Comparison of ENCODE assay signal across 18 cellular contexts in the genomic region with DNA sequence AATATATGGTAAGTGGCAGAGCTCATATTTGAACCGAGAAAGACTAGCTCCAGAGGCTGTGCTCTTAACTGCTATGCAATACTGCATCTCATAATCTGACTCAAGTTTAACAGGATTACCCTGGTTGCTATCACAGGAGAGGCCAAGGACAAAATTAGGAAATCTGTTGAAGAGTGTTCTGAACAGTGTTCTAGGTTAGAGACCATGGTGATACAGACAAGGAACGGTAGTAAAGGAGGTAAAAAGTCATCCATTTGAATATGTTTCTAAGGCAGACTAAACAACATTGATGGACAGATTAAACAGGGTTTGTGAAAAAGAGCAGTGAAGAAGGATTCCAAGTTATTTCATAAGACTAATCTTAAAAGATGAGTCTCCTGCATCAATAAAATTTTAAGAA. TPM values are rescaled to one million over a fixed set of nuclear protein-coding genes. Genes with fewer than 3 reads are reported as not detected.
A peak's percentile ranks its signal among the peaks of the same experiment; 100 is the strongest.
DNase-seq lines count a peak whose midpoint lies in the region; ATAC-seq and TF ChIP-seq lines count a peak whose summit lies in the region.
"Had no signal": no experiment of that assay in that cellular context is flagged by ENCODE, and none has a peak within 500 bp of the region (broad histone marks: within the 10 kb centered on the region; RNA-seq: fewer than 3 reads in every experiment).

No MANE protein-coding gene starts in this region.

- peaks cover 11 to 53% of the 10 kb centered on the region in 2 experiments for H3K79me1 ChIP-seq in IMR-90 (ENCODE audit: low read depth in 1 of 2, low read length in 2 of 2)

- H3K14ac ChIP-seq in IMR-90 (replicated peaks; ENCODE audit: low read depth, low read length), result no peak overlapping the region

- BruUV-seq in IMR-90 (replicated peaks; lab: Mats Ljungman, UMichigan), result no TSS peak

- H3K9ac ChIP-seq in IMR-90 (ENCODE audit: low read depth, low read length), result no peak overlapping the region

- H3K36me3 ChIP-seq in IMR-90 (ENCODE audit: control insufficient read depth, insufficient read depth, low read length) (no peaks in the 10 kb centered on the region), ascending aorta (no peaks in the 10 kb centered on the region), transverse colon (no peaks in the 10 kb centered on the region)
- H3K36me3 ChIP-seq: Peyer's patch had no signal

- H2AK5ac ChIP-seq in IMR-90 (ENCODE audit: low read depth, low read length), result no peak overlapping the region

- TF ChIP-seq EP300 in transverse colon (IDR thresholded peaks at IDR 0.05; ENCODE audit: low read depth), result no peak

- H4K20me1 ChIP-seq in IMR-90 (ENCODE audit: insufficient read depth, low read length), result peaks cover 47% of the 10 kb centered on the region

- H3K4me2 ChIP-seq in IMR-90 (ENCODE audit: low read depth, low read length), result no peak overlapping the region
- H3K4me2 ChIP-seq: GM23338 had no signal

- no peak for ATAC-seq in IMR-90 (ENCODE audit: low read depth)
- peak; percentile 43 for ATAC-seq in omental fat pad (ENCODE audit: low FRiP score)
- no peak for ATAC-seq in activated T-cell treated with anti-CD3 and anti-CD28 coated beads, Interleukin-2, amount 50 U/mL, for 4 hours
- ATAC-seq: GM23338, HCT116 had no signal

- H3K4me1 ChIP-seq in IMR-90 (ENCODE audit: control insufficient read depth, insufficient read depth, low read length) (peaks cover 16% of the 10 kb centered on the region), ascending aorta (peaks cover 2 to 45% of the 10 kb centered on the region in 2 donors), transverse colon (peaks cover 0 to 44% (median 9%) of the 10 kb centered on the region in 4 donors)

- peak overlapping the region; percentile 33 for H2BK5ac ChIP-seq in IMR-90 (ENCODE audit: low read depth, low read length, poor library complexity, severe bottlenecking)

- no peaks in the 10 kb centered on the region for H3K9me3 Mint-ChIP-seq in activated T-cell treated with anti-CD3 and anti-CD28 coated beads, Interleukin-2, amount 50 U/mL, for 4 hours
- H3K9me3 Mint-ChIP-seq: GM23338 had no signal

- H3K27me3 Mint-ChIP-seq in activated T-cell treated with anti-CD3 and anti-CD28 coated beads, Interleukin-2, amount 50 U/mL, for 4 hours (ENCODE audit: low read depth), result no peaks in the 10 kb centered on the region

- dilution Hi-C loops in IMR-90 (cut with HindIII; ENCODE audit: low sequenced_read_pairs, unreplicated experiment), result no loop called here

- no peak overlapping the region for H2AK9ac ChIP-seq in IMR-90 (replicated peaks; ENCODE audit: low read depth, low read length, poor library complexity)

- H2AFZ ChIP-seq in IMR-90 (replicated peaks; ENCODE audit: low read length, poor library complexity), result no peak overlapping the region
- H2AFZ ChIP-seq: GM23338 had no signal

- POLR2A ChIA-PET in IMR-90 (lab: Charles Lee; ENCODE audit: unreplicated experiment), result no interaction called here

- H3K9me3 ChIP-seq in IMR-90 (ENCODE audit: control insufficient read depth, insufficient read depth, low read length) (no peaks in the 10 kb centered on the region), ascending aorta (no peaks in the 10 kb centered on the region), transverse colon (no peaks in the 10 kb centered on the region)
- H3K9me3 ChIP-seq: MG63, Peyer's patch had no signal

- no peak overlapping the region for H3K56ac ChIP-seq in IMR-90 (ENCODE audit: extremely low read depth, insufficient read depth, low read length)

- H3K9me1 ChIP-seq in IMR-90 (ENCODE audit: insufficient read depth, low read length), result peaks cover 13% of the 10 kb centered on the region

- no peak for TF ChIP-seq POLR2A in IMR-90 (IDR thresholded peaks at IDR 0.05; ENCODE audit: low read depth, low read length)
- no peak for TF ChIP-seq POLR2A in transverse colon (IDR thresholded peaks at IDR 0.05)

- H4K5ac ChIP-seq in IMR-90 (ENCODE audit: low read depth, low read length), result no peak overlapping the region

- TF ChIP-seq RAD21 in IMR-90 (IDR thresholded peaks at IDR 0.05; ENCODE audit: low read length), result no peak

- WGBS in IMR-90 (ENCODE audit: extremely low coverage in 2 of 2, insufficient read length in 1 of 2), 2 experiments, result 43% methylated on average over 1 of the region's 2 CpGs; no CpG with 5 or more reads in 1 of the 2 experiments
- WGBS in transverse colon (ENCODE audit: low coverage in 1 of 2), 2 donors, result 57 to 65% methylated on average over 2 of the region's 2 CpGs

- no peak overlapping the region for H3K4ac ChIP-seq in IMR-90 (ENCODE audit: low read depth, low read length)

- intact Hi-C loops in IMR-90 (cut with micrococcal nuclease), result no loop called here
- intact Hi-C loops in ascending aorta (cut with DNase I), result no loop called here
- intact Hi-C loops in transverse colon (cut with DNase I; ENCODE audit: low total_unique reads), result no loop called here

- H3K4me1 Mint-ChIP-seq in activated T-cell treated with anti-CD3 and anti-CD28 coated beads, Interleukin-2, amount 50 U/mL, for 4 hours (ENCODE audit: low read depth), result no peaks in the 10 kb centered on the region

- no peak overlapping the region for H3K23ac ChIP-seq in IMR-90 (ENCODE audit: low read depth, low read length)

- DNase-seq in IMR-90 (no peak), ascending aorta (ENCODE audit: low spot score in 2 of 2) (no peak), omental fat pad (ENCODE audit: low spot score) (no peak), transverse colon (no peak), NCI-H187 (lab: John Stamatoyannopoulos, UW) (no peak)
- no peak for DNase-seq in NK-92 treated with Interleukin-12 subunit alpha and Interleukin-12 subunit beta, amount 100 ng/mL, for 24 hours (lab: John Stamatoyannopoulos, UW)
- no peak for DNase-seq in activated T-cell treated with anti-CD3 and anti-CD28 coated beads, Interleukin-2, amount 50 U/mL, for 4 hours
- DNase-seq: GDM1, Kasumi-1, MG63, NCI-H1092, NCI-H1436 treated with DMSO at 0.1 percent for 48 hours, NCI-H2029 treated with DMSO at 0.1 percent for 48 hours, NCI-H2171, NCI-H526, Peyer's patch had no signal

- H3K27ac ChIP-seq in IMR-90 (ENCODE audit: insufficient read depth, low read length), result no peak overlapping the region
- H3K27ac ChIP-seq in ascending aorta, result peak overlapping the region; percentile 4 to 16
- H3K27ac ChIP-seq in transverse colon, result peak overlapping the region; percentile 33 to 56 (median 41)
- H3K27ac ChIP-seq: Peyer's patch had no signal

- no peak overlapping the region for H4K91ac ChIP-seq in IMR-90 (ENCODE audit: insufficient read depth, low read depth, low read length)

- H2BK120ac ChIP-seq in IMR-90 (ENCODE audit: low read depth, low read length), result no peak overlapping the region

- H3K4me3 ChIP-seq in IMR-90 (ENCODE audit: insufficient read depth, low read depth, low read length), result no peak overlapping the region
- no peak overlapping the region for H3K4me3 ChIP-seq in ascending aorta
- H3K4me3 ChIP-seq in transverse colon, result no peak overlapping the region
- H3K4me3 ChIP-seq: GM23338, MG63, Peyer's patch had no signal

- H2BK20ac ChIP-seq in IMR-90 (ENCODE audit: low read depth, low read length), result no peak overlapping the region

- H3K27me3 ChIP-seq in IMR-90 (ENCODE audit: control insufficient read depth, insufficient read depth, low read length) (no peaks in the 10 kb centered on the region), ascending aorta (no peaks in the 10 kb centered on the region), transverse colon (no peaks in the 10 kb centered on the region)
- H3K27me3 ChIP-seq: MG63, Peyer's patch had no signal

- CTCF ChIA-PET in IMR-90 (lab: Yijun Ruan, JAX), result no interaction called here

- no peaks in the 10 kb centered on the region for H3K36me3 Mint-ChIP-seq in activated T-cell treated with anti-CD3 and anti-CD28 coated beads, Interleukin-2, amount 50 U/mL, for 4 hours (ENCODE audit: insufficient read depth)

- no peak overlapping the region for H4K8ac ChIP-seq in IMR-90 (ENCODE audit: low read depth in 2 of 2, low read length in 2 of 2)

- in situ Hi-C loops in IMR-90 (cut with MboI; ENCODE audit: low sequenced_read_pairs) (no loop called here), transverse colon (cut with MboI; ENCODE audit: low pct_ligation_motif_present in 1 of 4, low pct_unique_long_range_greater_than_20kb in 1 of 4, low sequenced_read_pairs in 3 of 4) (no loop called here)

- no peak overlapping the region for H3K4me3 Mint-ChIP-seq in activated T-cell treated with anti-CD3 and anti-CD28 coated beads, Interleukin-2, amount 50 U/mL, for 4 hours
- H3K4me3 Mint-ChIP-seq: GM23338 had no signal

- no peak for TF ChIP-seq CTCF in IMR-90 (conservative IDR thresholded peaks at IDR 0.05; ENCODE audit: low read depth, low read length)
- no peak for TF ChIP-seq CTCF in ascending aorta (IDR thresholded peaks at IDR 0.05)
- TF ChIP-seq CTCF in omental fat pad (IDR thresholded peaks at IDR 0.05), result no peak
- no peak for TF ChIP-seq CTCF in transverse colon (IDR thresholded peaks at IDR 0.05)

- H3K18ac ChIP-seq in IMR-90 (ENCODE audit: low read depth, low read length), result no peak overlapping the region

- H2BK15ac ChIP-seq in IMR-90 (ENCODE audit: low read depth, low read length), result no peak overlapping the region

TF ChIP-seq in IMR-90, 13 proteins besides CTCF, POLR2A, EP300 and RAD21:
- TF ChIP-seq BHLHE40 (IDR thresholded peaks at IDR 0.05; ENCODE audit: low read depth, low read length), result no peak
- TF ChIP-seq FOS (IDR thresholded peaks at IDR 0.05; ENCODE audit: low read depth, low read length), result no peak
- TF ChIP-seq ELK1 (IDR thresholded peaks at IDR 0.05; ENCODE audit: borderline replicate concordance, low read depth, low read length), result no peak
- no peak for TF ChIP-seq SMC3 (IDR thresholded peaks at IDR 0.05; ENCODE audit: low read depth, low read length)
- TF ChIP-seq MAFK (IDR thresholded peaks at IDR 0.05; ENCODE audit: low read depth, low read length), result no peak
- TF ChIP-seq CEBPB (IDR thresholded peaks at IDR 0.05; ENCODE audit: low read depth, low read length), result no peak
- no peak for TF ChIP-seq MAZ (IDR thresholded peaks at IDR 0.05; ENCODE audit: borderline replicate concordance, low read depth, low read length)

RNA-seq across cellular contexts. Expression of gene PLOD2, which starts 22.1 kb away (rescaled TPM):
- total RNA-seq in IMR-90 (2012; rRNA removed) (117 and 225 TPM in 2 replicates), ascending aorta (41.3 TPM), omental fat pad (100 to 1,000 TPM in 3 of 4 donors, 10 to 100 TPM in 1; 35.3 to 180 (median 107) TPM), transverse colon (100 to 1,000 TPM in 2 of 4 donors, 10 to 100 TPM in 2; 18.9 to 178 (median 92.0) TPM)
- 62.9 and 84.0 TPM in 2 replicates for polyA plus RNA-seq in IMR-90 (2012; rRNA removed)
- polyA plus RNA-seq in IMR-90 (2012; cell fraction: cytosol; rRNA removed), result 9.4 and 11.3 TPM in 2 replicates
- 7.9 and 63.0 TPM in 2 replicates for polyA plus RNA-seq in IMR-90 (2012; cell fraction: nucleus; rRNA removed; ENCODE audit: low replicate concordance)
- under 1 TPM; 0.21 to 0.71 (median 0.61) TPM for total RNA-seq in activated T-cell treated with anti-CD3 and anti-CD28 coated beads, Interleukin-2, amount 50 U/mL, for 4 hours

Comparison
In these comparisons a context has a peak if more than half of its experiments do, and no peak if none do; other contexts are left out.
1. RNA of gene PLOD2, which starts 22.1 kb away (total RNA-seq): 117 to 225 TPM in IMR-90, 35.3 to 180 TPM in omental fat pad, 18.9 to 178 TPM in transverse colon and 41.3 TPM in ascending aorta (single experiment); 0.21 to 0.71 TPM in activated T-cell treated with anti-CD3 and anti-CD28 coated beads, Interleukin-2, amount 50 U/mL, for 4 hours; every median in the first group is over 10 times any median in the second.